ENCODE assay signal across 1 cellular context in the genomic region with DNA sequence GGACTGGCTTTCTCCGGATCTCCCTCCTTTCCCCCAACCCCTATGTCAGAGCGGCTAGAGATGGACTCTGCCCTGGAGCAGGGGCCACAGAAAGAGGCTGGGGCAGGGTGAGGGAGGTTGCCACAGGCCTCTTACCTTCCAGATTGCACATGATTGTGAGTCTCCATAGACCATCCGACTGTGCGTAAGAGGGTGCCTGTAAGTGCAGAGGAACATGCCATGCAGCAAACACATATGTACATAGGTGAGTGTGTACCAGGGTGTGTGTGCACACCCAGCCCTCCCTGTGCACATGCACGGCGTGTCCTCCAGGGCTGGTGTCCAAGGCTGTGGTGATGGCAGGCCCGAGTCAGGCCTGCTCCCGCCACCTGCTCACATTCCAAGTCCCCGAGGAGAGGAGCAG.
TF ChIP-seq lines count a peak whose summit lies in the region.

No MANE protein-coding gene starts in this region.

TF ChIP-seq in H1, 55 proteins besides CTCF, POLR2A, EP300 and RAD21:
- no peak for TF ChIP-seq NANOG (IDR thresholded peaks at IDR 0.05; ENCODE audit: insufficient read depth, low read depth, low read length, poor library complexity, severe bottlenecking)
- TF ChIP-seq GTF2F1 (IDR thresholded peaks at IDR 0.05; ENCODE audit: borderline replicate concordance, low read depth, low read length) = no peak
- TF ChIP-seq BCL11A (IDR thresholded peaks at IDR 0.05; ENCODE audit: low read depth in 2 of 2, low read length in 2 of 2) = no peak
- no peak for TF ChIP-seq SRF (IDR thresholded peaks at IDR 0.05; ENCODE audit: low read depth, low read length)
- TF ChIP-seq, protein P1, sequence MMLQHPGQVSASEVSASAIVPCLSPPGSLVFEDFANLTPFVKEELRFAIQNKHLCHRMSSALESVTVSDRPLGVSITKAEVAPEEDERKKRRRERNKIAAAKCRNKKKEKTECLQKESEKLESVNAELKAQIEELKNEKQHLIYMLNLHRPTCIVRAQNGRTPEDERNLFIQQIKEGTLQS (IDR thresholded peaks at IDR 0.05; ENCODE audit: insufficient read depth, low read depth, low read length) = no peak
- no peak for TF ChIP-seq SIX5 (IDR thresholded peaks at IDR 0.05; ENCODE audit: low read depth, low read length)
- TF ChIP-seq JUND (IDR thresholded peaks at IDR 0.05; ENCODE audit: low read length) = no peak
- TF ChIP-seq CEBPB (IDR thresholded peaks at IDR 0.05; ENCODE audit: low read depth, low read length) = no peak
- TF ChIP-seq BRCA1 (IDR thresholded peaks at IDR 0.05; ENCODE audit: low read depth, low read length) = no peak
- TF ChIP-seq TAF7 (optimal IDR thresholded peaks at IDR 0.05; ENCODE audit: borderline replicate concordance, low read depth, low read length) = no peak
- TF ChIP-seq, protein P2, sequence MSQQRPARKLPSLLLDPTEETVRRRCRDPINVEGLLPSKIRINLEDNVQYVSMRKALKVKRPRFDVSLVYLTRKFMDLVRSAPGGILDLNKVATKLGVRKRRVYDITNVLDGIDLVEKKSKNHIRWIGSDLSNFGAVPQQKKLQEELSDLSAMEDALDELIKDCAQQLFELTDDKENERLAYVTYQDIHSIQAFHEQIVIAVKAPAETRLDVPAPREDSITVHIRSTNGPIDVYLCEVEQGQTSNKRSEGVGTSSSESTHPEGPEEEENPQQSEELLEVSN (IDR thresholded peaks at IDR 0.05) = no peak
- TF ChIP-seq TAF1 (IDR thresholded peaks at IDR 0.05; ENCODE audit: low read depth, low read length) = no peak
- no peak for TF ChIP-seq PHF8 (conservative IDR thresholded peaks at IDR 0.05; ENCODE audit: low read depth, low read length)
- TF ChIP-seq SUZ12 (IDR thresholded peaks at IDR 0.05; ENCODE audit: low read length) = no peak
- TF ChIP-seq, protein P3, sequence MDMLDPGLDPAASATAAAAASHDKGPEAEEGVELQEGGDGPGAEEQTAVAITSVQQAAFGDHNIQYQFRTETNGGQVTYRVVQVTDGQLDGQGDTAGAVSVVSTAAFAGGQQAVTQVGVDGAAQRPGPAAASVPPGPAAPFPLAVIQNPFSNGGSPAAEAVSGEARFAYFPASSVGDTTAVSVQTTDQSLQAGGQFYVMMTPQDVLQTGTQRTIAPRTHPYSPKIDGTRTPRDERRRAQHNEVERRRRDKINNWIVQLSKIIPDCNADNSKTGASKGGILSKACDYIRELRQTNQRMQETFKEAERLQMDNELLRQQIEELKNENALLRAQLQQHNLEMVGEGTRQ (IDR thresholded peaks at IDR 0.05; ENCODE audit: low read length) = no peak
- TF ChIP-seq RFX5 (IDR thresholded peaks at IDR 0.05; ENCODE audit: borderline replicate concordance, low read depth, low read length) = no peak
- TF ChIP-seq KDM1A (IDR thresholded peaks at IDR 0.05; ENCODE audit: borderline replicate concordance, low read length) = no peak
